1 cellular context compared by ENCODE assay signal in the genomic region with DNA sequence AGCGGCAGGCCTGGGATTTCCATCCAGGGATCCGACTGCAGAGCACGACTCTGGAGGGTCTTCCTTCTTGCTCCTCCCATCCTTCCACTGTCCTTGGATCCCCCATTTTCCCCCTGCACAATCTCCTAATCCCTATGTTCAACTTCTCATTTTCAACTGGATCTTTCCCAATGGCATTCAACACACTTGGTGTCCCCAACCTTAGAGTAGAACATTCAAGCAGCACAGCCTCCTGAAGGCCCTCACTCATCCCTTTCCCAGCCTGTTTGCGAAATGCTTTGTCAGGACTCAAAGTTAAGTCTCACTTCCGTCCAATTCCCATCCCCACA.
TF ChIP-seq lines count a peak whose summit lies in the region.

No MANE protein-coding gene starts in this region.

TF ChIP-seq in HepG2, 621 proteins besides CTCF, POLR2A, EP300 and RAD21 (continued from another document):
- TF ChIP-seq CEBPB (IDR thresholded peaks at IDR 0.05; ENCODE audit: borderline replicate concordance, low read depth, low read length) (peak; percentile 20; the same call in 1 of the 2 replicates), ESRRA (CRISPR knock-in tag; IDR thresholded peaks at IDR 0.05; ENCODE audit: low read depth) (0 out of 2 replicates have a peak, but pooled peaks have one; percentile 12), KLF15 (CRISPR knock-in tag; IDR thresholded peaks at IDR 0.05; ENCODE audit: borderline replicate concordance) (no peak), ZMAT3 (CRISPR knock-in tag; conservative IDR thresholded peaks at IDR 0.05) (0 out of 2 replicates have a peak, but pooled peaks have one; percentile 4), ATM (IDR thresholded peaks at IDR 0.05; ENCODE audit: borderline replicate concordance) (no peak), TP53 (CRISPR knock-in tag; conservative IDR thresholded peaks at IDR 0.05) (no peak), THAP7 (CRISPR knock-in tag; IDR thresholded peaks at IDR 0.05) (0 out of 2 replicates have a peak, but pooled peaks have one; percentile 1)
- TF ChIP-seq, protein P1, sequence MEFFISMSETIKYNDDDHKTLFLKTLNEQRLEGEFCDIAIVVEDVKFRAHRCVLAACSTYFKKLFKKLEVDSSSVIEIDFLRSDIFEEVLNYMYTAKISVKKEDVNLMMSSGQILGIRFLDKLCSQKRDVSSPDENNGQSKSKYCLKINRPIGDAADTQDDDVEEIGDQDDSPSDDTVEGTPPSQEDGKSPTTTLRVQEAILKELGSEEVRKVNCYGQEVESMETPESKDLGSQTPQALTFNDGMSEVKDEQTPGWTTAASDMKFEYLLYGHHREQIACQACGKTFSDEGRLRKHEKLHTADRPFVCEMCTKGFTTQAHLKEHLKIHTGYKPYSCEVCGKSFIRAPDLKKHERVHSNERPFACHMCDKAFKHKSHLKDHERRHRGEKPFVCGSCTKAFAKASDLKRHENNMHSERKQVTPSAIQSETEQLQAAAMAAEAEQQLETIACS (CRISPR knock-in tag; IDR thresholded peaks at IDR 0.05), result no peak
